1 cellular context compared by ENCODE assay signal in the genomic region with DNA sequence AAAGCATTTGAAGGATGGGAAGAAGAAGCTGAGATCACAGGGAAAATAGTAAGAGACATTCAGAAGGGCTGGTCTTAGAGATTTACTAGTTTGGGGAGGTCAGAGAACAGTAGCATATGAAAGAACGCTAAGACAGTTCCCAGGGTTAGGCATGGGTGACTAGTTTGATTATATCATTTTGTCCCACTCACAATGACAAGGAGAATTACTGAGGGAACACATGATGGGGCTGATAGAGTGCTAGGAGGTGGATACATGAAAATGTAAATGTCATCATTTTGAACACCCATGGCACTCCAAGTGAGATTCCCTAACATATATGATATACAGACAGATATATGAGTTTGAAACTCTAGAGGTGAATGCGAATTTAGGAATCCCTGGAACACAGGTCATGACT.
TF ChIP-seq lines count a peak whose summit lies in the region.

No MANE protein-coding gene starts in this region.

TF ChIP-seq in K562, 482 proteins besides CTCF, POLR2A, EP300 and RAD21 (continued from another document and continues in another):
- 0 out of 2 replicates have a peak, but pooled peaks have one; percentile 21 for TF ChIP-seq ZNF24 (IDR thresholded peaks at IDR 0.05)
- TF ChIP-seq HDAC2 (IDR thresholded peaks at IDR 0.05) = peak; percentile 13; the same call in 1 of the 2 replicates
- peak; percentile 43; the same call in 1 of the 2 replicates for TF ChIP-seq DPF2 (IDR thresholded peaks at IDR 0.05)
- no peak for TF ChIP-seq FOXP4 (CRISPR knock-in tag; IDR thresholded peaks at IDR 0.05; ENCODE audit: borderline replicate concordance)
- TF ChIP-seq ZNF551 (CRISPR knock-in tag; IDR thresholded peaks at IDR 0.05) = no peak
- TF ChIP-seq PHB (CRISPR knock-in tag; IDR thresholded peaks at IDR 0.05) = no peak
- TF ChIP-seq, protein P1, sequence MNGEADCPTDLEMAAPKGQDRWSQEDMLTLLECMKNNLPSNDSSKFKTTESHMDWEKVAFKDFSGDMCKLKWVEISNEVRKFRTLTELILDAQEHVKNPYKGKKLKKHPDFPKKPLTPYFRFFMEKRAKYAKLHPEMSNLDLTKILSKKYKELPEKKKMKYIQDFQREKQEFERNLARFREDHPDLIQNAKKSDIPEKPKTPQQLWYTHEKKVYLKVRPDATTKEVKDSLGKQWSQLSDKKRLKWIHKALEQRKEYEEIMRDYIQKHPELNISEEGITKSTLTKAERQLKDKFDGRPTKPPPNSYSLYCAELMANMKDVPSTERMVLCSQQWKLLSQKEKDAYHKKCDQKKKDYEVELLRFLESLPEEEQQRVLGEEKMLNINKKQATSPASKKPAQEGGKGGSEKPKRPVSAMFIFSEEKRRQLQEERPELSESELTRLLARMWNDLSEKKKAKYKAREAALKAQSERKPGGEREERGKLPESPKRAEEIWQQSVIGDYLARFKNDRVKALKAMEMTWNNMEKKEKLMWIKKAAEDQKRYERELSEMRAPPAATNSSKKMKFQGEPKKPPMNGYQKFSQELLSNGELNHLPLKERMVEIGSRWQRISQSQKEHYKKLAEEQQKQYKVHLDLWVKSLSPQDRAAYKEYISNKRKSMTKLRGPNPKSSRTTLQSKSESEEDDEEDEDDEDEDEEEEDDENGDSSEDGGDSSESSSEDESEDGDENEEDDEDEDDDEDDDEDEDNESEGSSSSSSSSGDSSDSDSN (IDR thresholded peaks at IDR 0.05; ENCODE audit: borderline replicate concordance in 1 of 2, low read depth in 2 of 2, low read length in 2 of 2) = no peak
- TF ChIP-seq ZNF316 (IDR thresholded peaks at IDR 0.05) = peak; percentile 80
- TF ChIP-seq ZNF717 (CRISPR knock-in tag; IDR thresholded peaks at IDR 0.05) = no peak
- TF ChIP-seq BRCA1 (IDR thresholded peaks at IDR 0.05) = no peak
- no peak for TF ChIP-seq BRCA1 (CRISPR knock-in tag; IDR thresholded peaks at IDR 0.05)
- no peak for TF ChIP-seq HNRNPH1 (optimal IDR thresholded peaks at IDR 0.05; ENCODE audit: low read depth, low read length)
- peak; percentile 25; the same call in 1 of the 2 replicates for TF ChIP-seq LEF1 (IDR thresholded peaks at IDR 0.05)
- TF ChIP-seq ZNF589 (CRISPR knock-in tag; IDR thresholded peaks at IDR 0.05; ENCODE audit: low read depth) = no peak
- no peak for TF ChIP-seq HOXB6 (CRISPR knock-in tag; IDR thresholded peaks at IDR 0.05; ENCODE audit: borderline replicate concordance)
- no peak for TF ChIP-seq ZNF668 (CRISPR knock-in tag; IDR thresholded peaks at IDR 0.05)
- TF ChIP-seq C11orf30 (IDR thresholded peaks at IDR 0.05; ENCODE audit: low read depth) = peak; percentile 70
- no peak for TF ChIP-seq SRF (CRISPR knock-in tag; IDR thresholded peaks at IDR 0.05)
- no peak for TF ChIP-seq NCOA6 (IDR thresholded peaks at IDR 0.05)
- no peak for TF ChIP-seq NFRKB (IDR thresholded peaks at IDR 0.05; ENCODE audit: low read depth)
- TF ChIP-seq ARID2 (IDR thresholded peaks at IDR 0.05) = no peak
- TF ChIP-seq MAFG (tag; conservative IDR thresholded peaks at IDR 0.05) = peak; percentile 83
- no peak for TF ChIP-seq ZFX (CRISPR knock-in tag; IDR thresholded peaks at IDR 0.05)
- TF ChIP-seq ZNF561 (CRISPR knock-in tag; conservative IDR thresholded peaks at IDR 0.05) = no peak
- no peak for TF ChIP-seq ZKSCAN1 (IDR thresholded peaks at IDR 0.05; ENCODE audit: low read depth, low read length)
- TF ChIP-seq ARID3B (CRISPR knock-in tag; IDR thresholded peaks at IDR 0.05; ENCODE audit: borderline replicate concordance) = no peak
- TF ChIP-seq, protein P2, sequence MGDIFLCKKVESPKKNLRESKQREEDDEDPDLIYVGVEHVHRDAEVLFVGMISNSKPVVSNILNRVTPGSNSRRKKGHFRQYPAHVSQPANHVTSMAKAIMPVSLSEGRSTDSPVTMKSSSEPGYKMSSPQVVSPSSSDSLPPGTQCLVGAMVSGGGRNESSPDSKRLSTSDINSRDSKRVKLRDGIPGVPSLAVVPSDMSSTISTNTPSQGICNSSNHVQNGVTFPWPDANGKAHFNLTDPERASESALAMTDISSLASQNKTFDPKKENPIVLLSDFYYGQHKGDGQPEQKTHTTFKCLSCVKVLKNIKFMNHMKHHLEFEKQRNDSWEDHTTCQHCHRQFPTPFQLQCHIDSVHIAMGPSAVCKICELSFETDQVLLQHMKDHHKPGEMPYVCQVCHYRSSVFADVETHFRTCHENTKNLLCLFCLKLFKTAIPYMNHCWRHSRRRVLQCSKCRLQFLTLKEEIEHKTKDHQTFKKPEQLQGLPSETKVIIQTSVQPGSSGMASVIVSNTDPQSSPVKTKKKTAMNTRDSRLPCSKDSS (IDR thresholded peaks at IDR 0.05; ENCODE audit: low read depth, partially characterized antibody) = no peak
- no peak for TF ChIP-seq E2F3 (CRISPR knock-in tag; IDR thresholded peaks at IDR 0.05)
- no peak for TF ChIP-seq SETDB1 (IDR thresholded peaks at IDR 0.05; ENCODE audit: low read length)
- peak; percentile 20 for TF ChIP-seq TAF9B (IDR thresholded peaks at IDR 0.05; ENCODE audit: partially characterized antibody)
- TF ChIP-seq CCAR2 (IDR thresholded peaks at IDR 0.05; ENCODE audit: low read depth, low read length) = no peak
- TF ChIP-seq, protein P3, sequence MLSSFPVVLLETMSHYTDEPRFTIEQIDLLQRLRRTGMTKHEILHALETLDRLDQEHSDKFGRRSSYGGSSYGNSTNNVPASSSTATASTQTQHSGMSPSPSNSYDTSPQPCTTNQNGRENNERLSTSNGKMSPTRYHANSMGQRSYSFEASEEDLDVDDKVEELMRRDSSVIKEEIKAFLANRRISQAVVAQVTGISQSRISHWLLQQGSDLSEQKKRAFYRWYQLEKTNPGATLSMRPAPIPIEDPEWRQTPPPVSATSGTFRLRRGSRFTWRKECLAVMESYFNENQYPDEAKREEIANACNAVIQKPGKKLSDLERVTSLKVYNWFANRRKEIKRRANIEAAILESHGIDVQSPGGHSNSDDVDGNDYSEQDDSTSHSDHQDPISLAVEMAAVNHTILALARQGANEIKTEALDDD (IDR thresholded peaks at IDR 0.05) = peak; percentile 97
- TF ChIP-seq MECOM (CRISPR knock-in tag; IDR thresholded peaks at IDR 0.05) = no peak
- no peak for TF ChIP-seq PRPF4 (IDR thresholded peaks at IDR 0.05; ENCODE audit: insufficient read depth, low read depth, low read length, poor library complexity, severe bottlenecking)
- TF ChIP-seq CBX5 (IDR thresholded peaks at IDR 0.05; ENCODE audit: borderline replicate concordance, low read depth) = no peak
- peak; percentile 71 for TF ChIP-seq NFE2 (IDR thresholded peaks at IDR 0.05; ENCODE audit: low read depth)
- no peak for TF ChIP-seq SIN3A (IDR thresholded peaks at IDR 0.05; ENCODE audit: borderline replicate concordance in 2 of 2, control insufficient read depth in 1 of 2, low read depth in 2 of 2, low read length in 2 of 2)
- TF ChIP-seq MAFK (IDR thresholded peaks at IDR 0.05; ENCODE audit: low read length) = peak; percentile 66
- TF ChIP-seq ZFP30 (CRISPR knock-in tag; IDR thresholded peaks at IDR 0.05; ENCODE audit: borderline replicate concordance) = no peak
- TF ChIP-seq ZNF75A (CRISPR knock-in tag; IDR thresholded peaks at IDR 0.05) = no peak
- TF ChIP-seq CBX2 (IDR thresholded peaks at IDR 0.05; ENCODE audit: insufficient read depth, low read length, poor library complexity, severe bottlenecking) = no peak
- no peak for TF ChIP-seq NR2C1 (IDR thresholded peaks at IDR 0.05)
- no peak for TF ChIP-seq NR2C1 (tag; IDR thresholded peaks at IDR 0.05)
- no peak for TF ChIP-seq NCOA1 (IDR thresholded peaks at IDR 0.05; ENCODE audit: low read depth)
- no peak for TF ChIP-seq RUNX1 (IDR thresholded peaks at IDR 0.05; ENCODE audit: low read depth)
- no peak for TF ChIP-seq ZBTB7A (IDR thresholded peaks at IDR 0.05; ENCODE audit: borderline replicate concordance, control insufficient read depth, low read depth, low read length)
- 0 out of 2 replicates have a peak, but pooled peaks have one; percentile 4 for TF ChIP-seq MTA2 (IDR thresholded peaks at IDR 0.05; ENCODE audit: low read depth)
- no peak for TF ChIP-seq RBFOX2 (IDR thresholded peaks at IDR 0.05; ENCODE audit: low read depth, low read length)
- no peak for TF ChIP-seq IRF2 (CRISPR knock-in tag; IDR thresholded peaks at IDR 0.05)
- no peak for TF ChIP-seq ILK (tag; IDR thresholded peaks at IDR 0.05; ENCODE audit: borderline replicate concordance, low read depth)
- no peak for TF ChIP-seq CBX1 (IDR thresholded peaks at IDR 0.05; ENCODE audit: low read depth)
- no peak for TF ChIP-seq NCOA2 (IDR thresholded peaks at IDR 0.05; ENCODE audit: partially characterized antibody in 2 of 2)
- no peak for TF ChIP-seq FOXO4 (CRISPR knock-in tag; IDR thresholded peaks at IDR 0.05)
- no peak for TF ChIP-seq NKRF (IDR thresholded peaks at IDR 0.05; ENCODE audit: borderline replicate concordance)
- no peak for TF ChIP-seq KLF16 (IDR thresholded peaks at IDR 0.05)
- TF ChIP-seq HIVEP1 (CRISPR knock-in tag; IDR thresholded peaks at IDR 0.05) = no peak
- no peak for TF ChIP-seq MXI1 (IDR thresholded peaks at IDR 0.05; ENCODE audit: low read depth, low read length)
- TF ChIP-seq ZBTB8A (IDR thresholded peaks at IDR 0.05; ENCODE audit: partially characterized antibody) = no peak
- no peak for TF ChIP-seq U2AF2 (optimal IDR thresholded peaks at IDR 0.05; ENCODE audit: low read depth, low read length)
- TF ChIP-seq, protein P4, sequence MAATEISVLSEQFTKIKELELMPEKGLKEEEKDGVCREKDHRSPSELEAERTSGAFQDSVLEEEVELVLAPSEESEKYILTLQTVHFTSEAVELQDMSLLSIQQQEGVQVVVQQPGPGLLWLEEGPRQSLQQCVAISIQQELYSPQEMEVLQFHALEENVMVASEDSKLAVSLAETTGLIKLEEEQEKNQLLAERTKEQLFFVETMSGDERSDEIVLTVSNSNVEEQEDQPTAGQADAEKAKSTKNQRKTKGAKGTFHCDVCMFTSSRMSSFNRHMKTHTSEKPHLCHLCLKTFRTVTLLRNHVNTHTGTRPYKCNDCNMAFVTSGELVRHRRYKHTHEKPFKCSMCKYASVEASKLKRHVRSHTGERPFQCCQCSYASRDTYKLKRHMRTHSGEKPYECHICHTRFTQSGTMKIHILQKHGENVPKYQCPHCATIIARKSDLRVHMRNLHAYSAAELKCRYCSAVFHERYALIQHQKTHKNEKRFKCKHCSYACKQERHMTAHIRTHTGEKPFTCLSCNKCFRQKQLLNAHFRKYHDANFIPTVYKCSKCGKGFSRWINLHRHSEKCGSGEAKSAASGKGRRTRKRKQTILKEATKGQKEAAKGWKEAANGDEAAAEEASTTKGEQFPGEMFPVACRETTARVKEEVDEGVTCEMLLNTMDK (IDR thresholded peaks at IDR 0.05; ENCODE audit: borderline replicate concordance, insufficient read depth, low read depth, low read length, poor library complexity, severe bottlenecking) = no peak
- TF ChIP-seq ESRRA (IDR thresholded peaks at IDR 0.05; ENCODE audit: borderline replicate concordance, low read depth) = no peak
